Comparison of ENCODE assay signal across 1 cellular context in the genomic region with DNA sequence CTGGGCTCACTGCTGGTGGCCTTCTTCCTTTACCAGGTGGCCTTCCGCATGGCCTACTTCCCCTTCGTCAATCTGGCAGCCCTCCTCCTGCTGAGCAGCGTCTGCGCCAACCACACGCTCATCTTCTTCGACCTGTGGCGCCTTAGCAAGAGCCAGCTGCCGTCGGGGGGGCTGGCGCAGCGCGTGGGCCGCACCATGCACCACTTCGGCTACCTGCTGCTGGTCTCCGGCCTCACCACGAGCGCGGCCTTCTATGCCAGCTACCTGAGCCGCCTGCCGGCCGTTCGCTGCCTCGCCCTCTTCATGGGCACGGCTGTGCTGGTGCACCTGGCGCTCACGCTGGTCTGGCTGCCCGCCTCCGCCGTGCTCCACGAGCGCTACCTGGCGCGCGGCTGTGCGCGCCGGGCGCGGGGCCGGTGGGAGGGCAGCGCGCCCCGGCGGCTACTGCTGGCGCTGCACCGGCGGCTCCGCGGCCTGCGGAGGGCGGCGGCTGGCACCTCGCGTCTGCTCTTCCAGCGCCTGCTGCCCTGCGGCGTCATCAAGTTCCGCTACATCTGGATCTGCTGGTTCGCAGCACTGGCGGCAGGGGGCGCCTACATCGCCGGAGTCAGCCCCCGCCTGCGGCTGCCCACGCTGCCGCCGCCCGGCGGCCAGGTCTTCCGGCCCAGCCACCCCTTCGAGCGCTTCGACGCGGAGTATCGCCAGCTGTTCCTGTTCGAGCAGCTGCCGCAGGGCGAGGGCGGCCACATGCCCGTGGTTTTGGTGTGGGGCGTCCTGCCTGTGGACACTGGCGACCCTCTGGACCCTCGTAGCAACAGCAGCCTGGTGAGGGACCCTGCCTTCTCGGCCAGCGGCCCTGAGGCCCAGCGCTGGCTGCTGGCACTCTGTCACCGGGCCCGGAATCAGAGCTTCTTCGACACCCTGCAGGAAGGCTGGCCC.
TF ChIP-seq lines count a peak whose summit lies in the region.

No MANE protein-coding gene starts in this region.

TF ChIP-seq in WTC11, 78 proteins besides CTCF, POLR2A, EP300 and RAD21 (continues in another document):
- TF ChIP-seq, protein P1, sequence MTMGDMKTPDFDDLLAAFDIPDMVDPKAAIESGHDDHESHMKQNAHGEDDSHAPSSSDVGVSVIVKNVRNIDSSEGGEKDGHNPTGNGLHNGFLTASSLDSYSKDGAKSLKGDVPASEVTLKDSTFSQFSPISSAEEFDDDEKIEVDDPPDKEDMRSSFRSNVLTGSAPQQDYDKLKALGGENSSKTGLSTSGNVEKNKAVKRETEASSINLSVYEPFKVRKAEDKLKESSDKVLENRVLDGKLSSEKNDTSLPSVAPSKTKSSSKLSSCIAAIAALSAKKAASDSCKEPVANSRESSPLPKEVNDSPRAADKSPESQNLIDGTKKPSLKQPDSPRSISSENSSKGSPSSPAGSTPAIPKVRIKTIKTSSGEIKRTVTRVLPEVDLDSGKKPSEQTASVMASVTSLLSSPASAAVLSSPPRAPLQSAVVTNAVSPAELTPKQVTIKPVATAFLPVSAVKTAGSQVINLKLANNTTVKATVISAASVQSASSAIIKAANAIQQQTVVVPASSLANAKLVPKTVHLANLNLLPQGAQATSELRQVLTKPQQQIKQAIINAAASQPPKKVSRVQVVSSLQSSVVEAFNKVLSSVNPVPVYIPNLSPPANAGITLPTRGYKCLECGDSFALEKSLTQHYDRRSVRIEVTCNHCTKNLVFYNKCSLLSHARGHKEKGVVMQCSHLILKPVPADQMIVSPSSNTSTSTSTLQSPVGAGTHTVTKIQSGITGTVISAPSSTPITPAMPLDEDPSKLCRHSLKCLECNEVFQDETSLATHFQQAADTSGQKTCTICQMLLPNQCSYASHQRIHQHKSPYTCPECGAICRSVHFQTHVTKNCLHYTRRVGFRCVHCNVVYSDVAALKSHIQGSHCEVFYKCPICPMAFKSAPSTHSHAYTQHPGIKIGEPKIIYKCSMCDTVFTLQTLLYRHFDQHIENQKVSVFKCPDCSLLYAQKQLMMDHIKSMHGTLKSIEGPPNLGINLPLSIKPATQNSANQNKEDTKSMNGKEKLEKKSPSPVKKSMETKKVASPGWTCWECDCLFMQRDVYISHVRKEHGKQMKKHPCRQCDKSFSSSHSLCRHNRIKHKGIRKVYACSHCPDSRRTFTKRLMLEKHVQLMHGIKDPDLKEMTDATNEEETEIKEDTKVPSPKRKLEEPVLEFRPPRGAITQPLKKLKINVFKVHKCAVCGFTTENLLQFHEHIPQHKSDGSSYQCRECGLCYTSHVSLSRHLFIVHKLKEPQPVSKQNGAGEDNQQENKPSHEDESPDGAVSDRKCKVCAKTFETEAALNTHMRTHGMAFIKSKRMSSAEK (CRISPR knock-in tag; IDR thresholded peaks at IDR 0.05; ENCODE audit: borderline replicate concordance), result no peak
- TF ChIP-seq ZNF121 (CRISPR knock-in tag; IDR thresholded peaks at IDR 0.05) (peak; percentile 55), NFATC4 (CRISPR knock-in tag; IDR thresholded peaks at IDR 0.05) (no peak; the same call in 1 of the 2 replicates), PRRX2 (CRISPR knock-in tag; IDR thresholded peaks at IDR 0.05) (no peak), SMAD3 (CRISPR knock-in tag; IDR thresholded peaks at IDR 0.05; ENCODE audit: borderline replicate concordance) (peak; percentile 98), TEAD1 (CRISPR knock-in tag; IDR thresholded peaks at IDR 0.05) (peak; percentile 98), NR3C1 (CRISPR knock-in tag; conservative IDR thresholded peaks at IDR 0.05; ENCODE audit: low read depth) (peak; percentile 96; the same call in 1 of the 2 replicates), ZNF281 (CRISPR knock-in tag; IDR thresholded peaks at IDR 0.05) (peak; percentile 99), JUN (CRISPR knock-in tag; IDR thresholded peaks at IDR 0.05) (peak; percentile 98), CBFB (CRISPR knock-in tag; IDR thresholded peaks at IDR 0.05; ENCODE audit: low read depth) (peak; percentile 93), ZNF416 (CRISPR knock-in tag; IDR thresholded peaks at IDR 0.05) (no peak), ESRRA (CRISPR knock-in tag; IDR thresholded peaks at IDR 0.05; ENCODE audit: borderline replicate concordance) (peak; percentile 98), ZNF396 (CRISPR knock-in tag; IDR thresholded peaks at IDR 0.05; ENCODE audit: borderline replicate concordance) (no peak), TP53 (CRISPR knock-in tag; IDR thresholded peaks at IDR 0.05) (peak; percentile 98), ETV6 (CRISPR knock-in tag; IDR thresholded peaks at IDR 0.05) (peak; percentile 99), FOXJ3 (CRISPR knock-in tag; IDR thresholded peaks at IDR 0.05; ENCODE audit: borderline replicate concordance) (peak; percentile 93), CDX4 (CRISPR knock-in tag; IDR thresholded peaks at IDR 0.05; ENCODE audit: borderline replicate concordance) (no peak), SOX15 (CRISPR knock-in tag; IDR thresholded peaks at IDR 0.05) (no peak), SMAD4 (CRISPR knock-in tag; IDR thresholded peaks at IDR 0.05) (peak; percentile 96), NR2C2 (CRISPR knock-in tag; IDR thresholded peaks at IDR 0.05) (peak; percentile 89), TCF7 (CRISPR knock-in tag; IDR thresholded peaks at IDR 0.05; ENCODE audit: low read depth) (peak; percentile 98; the same call in 1 of the 2 replicates), ATF1 (CRISPR knock-in tag; IDR thresholded peaks at IDR 0.05) (peak; percentile 91), CREB1 (CRISPR knock-in tag; IDR thresholded peaks at IDR 0.05) (peak; percentile 99), IRF1 (CRISPR knock-in tag; IDR thresholded peaks at IDR 0.05) (peak; percentile 97), ELF4 (CRISPR knock-in tag; IDR thresholded peaks at IDR 0.05; ENCODE audit: low read depth) (peak; percentile 98), MAX (CRISPR knock-in tag; IDR thresholded peaks at IDR 0.05) (peak; percentile 100), ZNF423 (CRISPR knock-in tag; IDR thresholded peaks at IDR 0.05) (0 out of 2 replicates have a peak, but pooled peaks have one; percentile 34), MYBL2 (CRISPR knock-in tag; IDR thresholded peaks at IDR 0.05) (peak; percentile 98), ZNF232 (CRISPR knock-in tag; IDR thresholded peaks at IDR 0.05) (peak; percentile 99), RORB (CRISPR knock-in tag; IDR thresholded peaks at IDR 0.05) (no peak), ZNF512 (CRISPR knock-in tag; IDR thresholded peaks at IDR 0.05; ENCODE audit: borderline replicate concordance) (no peak), PREB (CRISPR knock-in tag; IDR thresholded peaks at IDR 0.05; ENCODE audit: borderline replicate concordance) (peak; percentile 94)
- TF ChIP-seq, protein P2, sequence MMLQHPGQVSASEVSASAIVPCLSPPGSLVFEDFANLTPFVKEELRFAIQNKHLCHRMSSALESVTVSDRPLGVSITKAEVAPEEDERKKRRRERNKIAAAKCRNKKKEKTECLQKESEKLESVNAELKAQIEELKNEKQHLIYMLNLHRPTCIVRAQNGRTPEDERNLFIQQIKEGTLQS (CRISPR knock-in tag; conservative IDR thresholded peaks at IDR 0.05), result peak; percentile 92
- TF ChIP-seq, protein P3, sequence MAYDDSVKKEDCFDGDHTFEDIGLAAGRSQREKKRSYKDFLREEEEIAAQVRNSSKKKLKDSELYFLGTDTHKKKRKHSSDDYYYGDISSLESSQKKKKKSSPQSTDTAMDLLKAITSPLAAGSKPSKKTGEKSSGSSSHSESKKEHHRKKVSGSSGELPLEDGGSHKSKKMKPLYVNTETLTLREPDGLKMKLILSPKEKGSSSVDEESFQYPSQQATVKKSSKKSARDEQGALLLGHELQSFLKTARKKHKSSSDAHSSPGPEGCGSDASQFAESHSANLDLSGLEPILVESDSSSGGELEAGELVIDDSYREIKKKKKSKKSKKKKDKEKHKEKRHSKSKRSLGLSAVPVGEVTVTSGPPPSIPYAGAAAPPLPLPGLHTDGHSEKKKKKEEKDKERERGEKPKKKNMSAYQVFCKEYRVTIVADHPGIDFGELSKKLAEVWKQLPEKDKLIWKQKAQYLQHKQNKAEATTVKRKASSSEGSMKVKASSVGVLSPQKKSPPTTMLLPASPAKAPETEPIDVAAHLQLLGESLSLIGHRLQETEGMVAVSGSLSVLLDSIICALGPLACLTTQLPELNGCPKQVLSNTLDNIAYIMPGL (CRISPR knock-in tag; IDR thresholded peaks at IDR 0.05), result peak; percentile 97
- TF ChIP-seq, protein P4, sequence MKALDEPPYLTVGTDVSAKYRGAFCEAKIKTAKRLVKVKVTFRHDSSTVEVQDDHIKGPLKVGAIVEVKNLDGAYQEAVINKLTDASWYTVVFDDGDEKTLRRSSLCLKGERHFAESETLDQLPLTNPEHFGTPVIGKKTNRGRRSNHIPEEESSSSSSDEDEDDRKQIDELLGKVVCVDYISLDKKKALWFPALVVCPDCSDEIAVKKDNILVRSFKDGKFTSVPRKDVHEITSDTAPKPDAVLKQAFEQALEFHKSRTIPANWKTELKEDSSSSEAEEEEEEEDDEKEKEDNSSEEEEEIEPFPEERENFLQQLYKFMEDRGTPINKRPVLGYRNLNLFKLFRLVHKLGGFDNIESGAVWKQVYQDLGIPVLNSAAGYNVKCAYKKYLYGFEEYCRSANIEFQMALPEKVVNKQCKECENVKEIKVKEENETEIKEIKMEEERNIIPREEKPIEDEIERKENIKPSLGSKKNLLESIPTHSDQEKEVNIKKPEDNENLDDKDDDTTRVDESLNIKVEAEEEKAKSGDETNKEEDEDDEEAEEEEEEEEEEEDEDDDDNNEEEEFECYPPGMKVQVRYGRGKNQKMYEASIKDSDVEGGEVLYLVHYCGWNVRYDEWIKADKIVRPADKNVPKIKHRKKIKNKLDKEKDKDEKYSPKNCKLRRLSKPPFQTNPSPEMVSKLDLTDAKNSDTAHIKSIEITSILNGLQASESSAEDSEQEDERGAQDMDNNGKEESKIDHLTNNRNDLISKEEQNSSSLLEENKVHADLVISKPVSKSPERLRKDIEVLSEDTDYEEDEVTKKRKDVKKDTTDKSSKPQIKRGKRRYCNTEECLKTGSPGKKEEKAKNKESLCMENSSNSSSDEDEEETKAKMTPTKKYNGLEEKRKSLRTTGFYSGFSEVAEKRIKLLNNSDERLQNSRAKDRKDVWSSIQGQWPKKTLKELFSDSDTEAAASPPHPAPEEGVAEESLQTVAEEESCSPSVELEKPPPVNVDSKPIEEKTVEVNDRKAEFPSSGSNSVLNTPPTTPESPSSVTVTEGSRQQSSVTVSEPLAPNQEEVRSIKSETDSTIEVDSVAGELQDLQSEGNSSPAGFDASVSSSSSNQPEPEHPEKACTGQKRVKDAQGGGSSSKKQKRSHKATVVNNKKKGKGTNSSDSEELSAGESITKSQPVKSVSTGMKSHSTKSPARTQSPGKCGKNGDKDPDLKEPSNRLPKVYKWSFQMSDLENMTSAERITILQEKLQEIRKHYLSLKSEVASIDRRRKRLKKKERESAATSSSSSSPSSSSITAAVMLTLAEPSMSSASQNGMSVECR (CRISPR knock-in tag; IDR thresholded peaks at IDR 0.05; ENCODE audit: borderline replicate concordance), result peak; percentile 99
- TF ChIP-seq, protein P5, sequence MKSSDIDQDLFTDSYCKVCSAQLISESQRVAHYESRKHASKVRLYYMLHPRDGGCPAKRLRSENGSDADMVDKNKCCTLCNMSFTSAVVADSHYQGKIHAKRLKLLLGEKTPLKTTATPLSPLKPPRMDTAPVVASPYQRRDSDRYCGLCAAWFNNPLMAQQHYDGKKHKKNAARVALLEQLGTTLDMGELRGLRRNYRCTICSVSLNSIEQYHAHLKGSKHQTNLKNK (CRISPR knock-in tag; IDR thresholded peaks at IDR 0.05), result no peak
